Comparison of ENCODE assay signal across 12 cellular contexts in the genomic region with DNA sequence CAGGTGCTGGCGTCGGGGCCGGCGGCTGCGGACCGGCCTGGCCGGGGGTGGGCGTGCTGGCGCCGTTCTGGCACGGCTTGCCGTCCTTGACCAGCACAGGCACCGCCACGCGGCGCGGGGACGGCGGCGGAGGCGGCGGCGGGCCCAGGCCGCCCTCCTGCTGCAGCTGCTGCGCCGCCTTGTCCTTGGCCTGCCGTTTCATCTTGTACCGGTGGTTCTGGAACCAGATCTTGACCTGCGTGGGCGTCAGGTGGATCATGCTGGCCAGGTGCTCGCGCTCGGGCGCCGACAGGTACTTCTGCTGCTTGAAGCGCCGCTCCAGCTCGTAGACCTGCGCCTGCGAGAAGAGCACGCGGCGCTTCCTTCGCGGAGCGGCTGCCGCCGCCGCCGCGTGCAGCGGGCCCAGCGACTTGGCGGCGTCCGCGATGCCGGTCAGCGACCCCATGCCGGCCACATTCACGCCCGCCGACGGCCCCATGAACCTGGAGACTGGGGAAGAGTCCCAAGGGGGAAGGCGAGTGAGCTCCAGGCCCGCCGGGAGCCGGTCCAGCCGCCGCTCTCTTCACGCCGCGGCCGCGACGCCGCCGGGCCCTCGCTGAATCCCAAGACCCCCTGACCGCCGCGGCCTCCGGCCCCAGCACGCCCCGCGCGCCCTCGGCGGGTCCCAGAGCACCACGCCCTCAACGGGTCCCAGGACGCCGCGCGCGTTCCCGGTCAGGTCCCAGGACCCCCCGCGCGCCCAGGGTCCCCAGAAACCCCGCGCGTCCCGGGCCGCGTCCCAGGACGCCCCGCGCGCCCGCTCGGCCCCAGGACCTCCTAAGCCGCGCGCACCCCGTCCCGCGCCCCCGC. TPM values are rescaled to one million over a fixed set of nuclear protein-coding genes. Genes with fewer than 3 reads are reported as not detected.
DNase-seq lines count a peak whose midpoint lies in the region; ATAC-seq lines count a peak whose summit lies in the region.
"Had no signal": no experiment of that assay in that cellular context is flagged by ENCODE, and none has a peak within 500 bp of the region (broad histone marks: within the 10 kb centered on the region; RNA-seq: fewer than 3 reads in every experiment).

No MANE protein-coding gene starts in this region.

- ATAC-seq in right cardiac atrium: peak in 1 of 2 donors; percentile 26
- peak; percentile 32 for ATAC-seq in left colon
- ATAC-seq in GM21723 (IDR thresholded peaks at IDR 0.05; ENCODE audit: unreplicated experiment): no peak
- no peak for ATAC-seq in HG02610 (IDR thresholded peaks at IDR 0.05; ENCODE audit: unreplicated experiment)

- H3K9me3 ChIP-seq in right cardiac atrium (ENCODE audit: control insufficient read depth, low read length): no peaks in the 10 kb centered on the region
- H3K9me3 ChIP-seq: ovary had no signal

- H3K27me3 ChIP-seq in right cardiac atrium (ENCODE audit: control insufficient read depth, insufficient read depth): peaks cover 11% of the 10 kb centered on the region

- WGBS in right cardiac atrium: 3% methylated on average over 119 of the region's 119 CpGs
- WGBS in urinary bladder: 2% methylated on average over 119 of the region's 119 CpGs

- no peaks in the 10 kb centered on the region for H3K4me1 ChIP-seq in right cardiac atrium (ENCODE audit: control insufficient read depth, insufficient read depth, low read length)
- H3K4me1 ChIP-seq in urinary bladder (ENCODE audit: insufficient read depth): peaks cover 3% of the 10 kb centered on the region

- H3K4me3 ChIP-seq in right cardiac atrium (ENCODE audit: low read length): peak overlapping the region; percentile 26
- H3K4me3 ChIP-seq in urinary bladder (ENCODE audit: low read depth, low read length): peak overlapping the region; percentile 16
- H3K4me3 ChIP-seq: ovary had no signal

- intact Hi-C loops in right cardiac atrium (cut with DNase I): no loop called here
- intact Hi-C loops in cardiac septum (cut with DNase I): loop anchor here (5.0 to 10.0 kb wide), 3 partner anchors 94 to 291 kb away; a partner anchor contains a TSS
- intact Hi-C loops in left colon (cut with DNase I, micrococcal nuclease): no loop called here

- DNase-seq in right cardiac atrium (peak in 2 of 3 donors; percentile 36 to 40), cardiac septum (ENCODE audit: low spot score) (no peak), left colon (peak in 1 of 2 donors; percentile 7), NCI-H526 treated with DMSO at 0.1 percent for 48 hours (lab: John Stamatoyannopoulos, UW) (no peak)
- peak; percentile 57 for DNase-seq in activated T-cell treated with anti-CD3 and anti-CD28 coated beads, Interleukin-2, amount 50 U/mL, for 1 hour
- DNase-seq: DMS79, Kasumi-1 had no signal

- H3K27ac ChIP-seq in right cardiac atrium (ENCODE audit: low read length) (no peak overlapping the region), urinary bladder (ENCODE audit: low read depth) (no peak overlapping the region)
- H3K27ac ChIP-seq: ovary had no signal

- no peaks in the 10 kb centered on the region for H3K36me3 ChIP-seq in urinary bladder (ENCODE audit: insufficient read depth)
- H3K36me3 ChIP-seq: ovary had no signal

RNA-seq across cellular contexts. Expression of a gene that starts 1.1 kb away (rescaled TPM):
- total RNA-seq in right cardiac atrium (not detected), cardiac septum (not detected), left colon (not detected), urinary bladder (not detected)
- polyA plus RNA-seq in right cardiac atrium (not detected), urinary bladder (not detected)
- total RNA-seq: ovary, subcutaneous adipose tissue had no signal
- polyA plus RNA-seq: ovary had no signal

Comparison
In these comparisons a context has a peak if more than half of its experiments do, and no peak if none do; other contexts are left out.
1. DNase-seq: peak in right cardiac atrium (2 of 3) and activated T-cell treated with anti-CD3 and anti-CD28 coated beads, Interleukin-2, amount 50 U/mL, for 1 hour (single experiment); none in cardiac septum (single experiment) and NCI-H526 treated with DMSO at 0.1 percent for 48 hours (single experiment).